ENCODE assay signal across 13 cellular contexts in genomic region chr5:123881791-123882244, GRCh38.
A peak's percentile ranks its signal among the peaks of the same experiment; 100 is the strongest.
DNase-seq lines count a peak whose midpoint lies in the region; ATAC-seq, FAIRE-seq and TF ChIP-seq lines count a peak whose summit lies in the region.
"Had no signal": no experiment of that assay in that cellular context is flagged by ENCODE, and none has a peak within 500 bp of the region (broad histone marks: within the 10 kb centered on the region; RNA-seq: fewer than 3 reads in every experiment).

No MANE protein-coding gene starts in this region.

- no peaks in the 10 kb centered on the region for H3K9me3 ChIP-seq in SK-N-MC (ENCODE audit: low read depth, low read length)
- H3K9me3 ChIP-seq in small intestine (ENCODE audit: control insufficient read depth, low read depth): no peaks in the 10 kb centered on the region
- H3K9me3 ChIP-seq: MG63, upper lobe of left lung had no signal

- H3K27ac Mint-ChIP-seq in activated T-cell treated with anti-CD3 and anti-CD28 coated beads, Interleukin-2, amount 50 U/mL, for 72 hours: peak overlapping the region; percentile 73

- H3K4me3 Mint-ChIP-seq in activated T-cell treated with anti-CD3 and anti-CD28 coated beads, Interleukin-2, amount 50 U/mL, for 72 hours: no peak overlapping the region
- H3K4me3 Mint-ChIP-seq in activated T-cell treated with anti-CD3 and anti-CD28 coated beads, Interleukin-2, amount 50 U/mL, for 4 hours: no peak overlapping the region

- H3K27me3 ChIP-seq in small intestine (ENCODE audit: control insufficient read depth in 2 of 2, insufficient read depth in 2 of 2, low read length in 2 of 2): no peaks in the 10 kb centered on the region
- H3K27me3 ChIP-seq: MG63, upper lobe of left lung had no signal

- H3K36me3 ChIP-seq in SK-N-MC (ENCODE audit: insufficient read depth, low read length): no peaks in the 10 kb centered on the region
- no peaks in the 10 kb centered on the region for H3K36me3 ChIP-seq in small intestine (ENCODE audit: control insufficient read depth in 2 of 2, insufficient read depth in 2 of 2, low read length in 2 of 2)
- H3K36me3 ChIP-seq: MG63, upper lobe of left lung had no signal

- H3K27me3 Mint-ChIP-seq in activated T-cell treated with anti-CD3 and anti-CD28 coated beads, Interleukin-2, amount 50 U/mL, for 72 hours (ENCODE audit: low read depth): no peaks in the 10 kb centered on the region
- H3K27me3 Mint-ChIP-seq in activated T-cell treated with anti-CD3 and anti-CD28 coated beads, Interleukin-2, amount 50 U/mL, for 4 hours (ENCODE audit: low read depth): no peaks in the 10 kb centered on the region

- no peak for DNase-seq in activated T-cell treated with anti-CD3 and anti-CD28 coated beads, Interleukin-2, amount 50 U/mL, for 72 hours
- no peak for DNase-seq in activated T-cell treated with anti-CD3 and anti-CD28 coated beads, Interleukin-2, amount 50 U/mL, for 4 hours
- DNase-seq in SK-N-MC (ENCODE audit: low read depth, low spot score) (no peak), fibroblast of pulmonary artery (ENCODE audit: low read depth) (peak; percentile 42), small intestine (peak; percentile 8)
- DNase-seq: GF-D8, MG63, NCI-H82, right cardiac atrium, upper lobe of left lung had no signal

- WGBS in small intestine, 3 donors: 11 to 26% (median 15%) methylated on average over 5 of the region's 5 CpGs

- no peaks in the 10 kb centered on the region for H3K4me1 ChIP-seq in small intestine (ENCODE audit: control insufficient read depth in 2 of 2, insufficient read depth in 1 of 2, low read depth in 1 of 2, low read length in 1 of 2)

- H3K4me3 ChIP-seq in SK-N-MC (peak overlapping the region; percentile 41), fibroblast of pulmonary artery (replicated peaks; ENCODE audit: low read depth, low read length) (no peak overlapping the region), small intestine (ENCODE audit: low read depth in 1 of 2, low read length in 2 of 2) (no peak overlapping the region)

- no peaks in the 10 kb centered on the region for H3K4me1 Mint-ChIP-seq in activated T-cell treated with anti-CD3 and anti-CD28 coated beads, Interleukin-2, amount 50 U/mL, for 72 hours (ENCODE audit: low read depth)
- H3K4me1 Mint-ChIP-seq in activated T-cell treated with anti-CD3 and anti-CD28 coated beads, Interleukin-2, amount 50 U/mL, for 4 hours (ENCODE audit: low read depth): no peaks in the 10 kb centered on the region

- H3K9me3 Mint-ChIP-seq in activated T-cell treated with anti-CD3 and anti-CD28 coated beads, Interleukin-2, amount 50 U/mL, for 72 hours: peaks cover 0 to 1% of the 10 kb centered on the region in 2 donors
- no peaks in the 10 kb centered on the region for H3K9me3 Mint-ChIP-seq in activated T-cell treated with anti-CD3 and anti-CD28 coated beads, Interleukin-2, amount 50 U/mL, for 4 hours

- no peaks in the 10 kb centered on the region for H3K36me3 Mint-ChIP-seq in activated T-cell treated with anti-CD3 and anti-CD28 coated beads, Interleukin-2, amount 50 U/mL, for 72 hours (ENCODE audit: insufficient read depth in 2 of 2)
- H3K36me3 Mint-ChIP-seq in activated T-cell treated with anti-CD3 and anti-CD28 coated beads, Interleukin-2, amount 50 U/mL, for 4 hours (ENCODE audit: insufficient read depth): no peaks in the 10 kb centered on the region

- ATAC-seq in activated T-cell treated with anti-CD3 and anti-CD28 coated beads, Interleukin-2, amount 50 U/mL, for 72 hours (replicated peaks in 1 of 2): no peak
- no peak for ATAC-seq in activated T-cell treated with anti-CD3 and anti-CD28 coated beads, Interleukin-2, amount 50 U/mL, for 4 hours
- no peak for ATAC-seq in GM21619 (IDR thresholded peaks at IDR 0.05; ENCODE audit: unreplicated experiment)
- no peak for ATAC-seq in HG02840 (IDR thresholded peaks at IDR 0.05; ENCODE audit: low FRiP score, unreplicated experiment)
- ATAC-seq in HG03432 (IDR thresholded peaks at IDR 0.05; ENCODE audit: unreplicated experiment): no peak

- peak overlapping the region; percentile 33 for H3K9ac ChIP-seq in SK-N-MC (ENCODE audit: insufficient read length)

- H3K27ac ChIP-seq in SK-N-MC (peak overlapping the region; percentile 71), small intestine (ENCODE audit: low read depth in 1 of 2, low read length in 1 of 2) (no peak overlapping the region)
- H3K27ac ChIP-seq: upper lobe of left lung had no signal

- FAIRE-seq in small intestine (lab: Jason Lieb, UNC): no peak

- no peak for TF ChIP-seq CTCF in fibroblast of pulmonary artery (IDR thresholded peaks at IDR 0.05; ENCODE audit: low read length, missing control alignments)

Comparison
In these comparisons a context has a peak if more than half of its experiments do, and no peak if none do; other contexts are left out.
1. DNase-seq: peak in fibroblast of pulmonary artery (single experiment) and small intestine (single experiment); none in activated T-cell treated with anti-CD3 and anti-CD28 coated beads, Interleukin-2, amount 50 U/mL, for 72 hours (0 of 2), activated T-cell treated with anti-CD3 and anti-CD28 coated beads, Interleukin-2, amount 50 U/mL, for 4 hours (single experiment) and SK-N-MC (single experiment).